16 cellular contexts compared by ENCODE assay signal in genomic region chr1:111875640-111876039, GRCh38.
DNase-seq lines count a peak whose midpoint lies in the region; ATAC-seq lines count a peak whose summit lies in the region.
"Had no signal": no experiment of that assay in that cellular context is flagged by ENCODE, and none has a peak within 500 bp of the region (broad histone marks: within the 10 kb centered on the region; RNA-seq: fewer than 3 reads in every experiment).

No MANE protein-coding gene starts in this region.

- DNase-seq in NCI-H2227 (lab: John Stamatoyannopoulos, UW; ENCODE audit: unreplicated experiment) (peak; percentile 18), NCI-H2227 treated with DMSO at 0.1 percent for 48 hours (lab: John Stamatoyannopoulos, UW) (no peak), left ventricle myocardium superior (no peak), left cardiac atrium (no peak), posterior vena cava (ENCODE audit: low spot score) (peak; percentile 10), NCI-H2107 treated with DMSO at 0.1 percent for 48 hours (lab: John Stamatoyannopoulos, UW; ENCODE audit: unreplicated experiment) (no peak), G401 (ENCODE audit: low spot score) (no peak)
- DNase-seq: AML-193; Caco-2; CD4-positive, alpha-beta T cell; GDM1; GOT3; H7; HFFc6 had no signal

- peak; percentile 34 for ATAC-seq in left ventricle myocardium superior
- ATAC-seq in left cardiac atrium, result no peak
- ATAC-seq: A549, HCT116 had no signal

- intact Hi-C loops in left ventricle myocardium superior (cut with micrococcal nuclease) (no loop called here), left cardiac atrium (cut with DNase I) (no loop called here), posterior vena cava (cut with DNase I) (no loop called here)

- in situ Hi-C loops in G401 (cut with HindIII; ENCODE audit: low sequenced_read_pairs), result no loop called here

Comparison
In these comparisons a context has a peak if more than half of its experiments do, and no peak if none do; other contexts are left out.
1. DNase-seq: peak in NCI-H2227 (single experiment) and posterior vena cava (single experiment); none in NCI-H2227 treated with DMSO at 0.1 percent for 48 hours (single experiment), left ventricle myocardium superior (single experiment), left cardiac atrium (single experiment), NCI-H2107 treated with DMSO at 0.1 percent for 48 hours (single experiment) and G401 (single experiment).